21 cellular contexts compared by ENCODE assay signal in the genomic region with DNA sequence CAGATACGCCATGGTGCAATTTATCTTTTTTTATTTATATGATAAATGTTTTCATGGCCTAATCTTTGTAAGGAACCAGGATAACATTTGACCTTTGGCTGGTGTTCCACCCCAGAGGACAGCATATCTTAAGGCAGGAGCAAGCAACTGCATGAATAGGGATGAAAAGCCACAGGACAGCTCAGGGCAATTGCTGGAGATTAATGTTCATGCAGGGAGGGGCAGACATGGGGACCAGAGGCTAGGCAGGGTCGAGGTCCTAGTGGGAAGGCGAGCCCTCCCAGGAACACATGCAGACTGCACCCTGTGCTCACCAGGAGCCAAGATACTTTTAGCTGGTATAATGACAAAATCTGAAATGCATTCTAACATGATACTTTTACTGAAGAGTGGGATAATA.
A peak's percentile ranks its signal among the peaks of the same experiment; 100 is the strongest.
DNase-seq lines count a peak whose midpoint lies in the region; ATAC-seq and TF ChIP-seq lines count a peak whose summit lies in the region.
"Had no signal": no experiment of that assay in that cellular context is flagged by ENCODE, and none has a peak within 500 bp of the region (broad histone marks: within the 10 kb centered on the region; RNA-seq: fewer than 3 reads in every experiment).

No MANE protein-coding gene starts in this region.

- H3K4me3 Mint-ChIP-seq in GM23338 = 0 out of 3 replicates have a peak overlapping the region, but pooled peaks have one; percentile 18
- H3K4me3 Mint-ChIP-seq: CD8-positive, alpha-beta memory T cell; IgD-negative memory B cell had no signal

- no peak overlapping the region for H3K23ac ChIP-seq in mesendoderm (ENCODE audit: low read length)

- no peaks in the 10 kb centered on the region for H3K9me3 ChIP-seq in Peyer's patch
- H3K9me3 ChIP-seq in osteoblast (ENCODE audit: low read depth, low read length) = no peaks in the 10 kb centered on the region
- H3K9me3 ChIP-seq: A549, SJSA1 had no signal

- no peak overlapping the region for H3K18ac ChIP-seq in mesendoderm (ENCODE audit: low read length)

- H3K36me3 Mint-ChIP-seq in GM23338 (ENCODE audit: low read depth) = no peaks in the 10 kb centered on the region
- H3K36me3 Mint-ChIP-seq: CD8-positive, alpha-beta memory T cell; IgD-negative memory B cell had no signal

- H3K4me1 Mint-ChIP-seq in GM23338 = peaks cover 26% of the 10 kb centered on the region
- H3K4me1 Mint-ChIP-seq: IgD-negative memory B cell had no signal

- H4K20me1 ChIP-seq in GM23338 (replicated peaks; ENCODE audit: insufficient read depth) = no peaks in the 10 kb centered on the region
- no peaks in the 10 kb centered on the region for H4K20me1 ChIP-seq in osteoblast (ENCODE audit: insufficient read depth, low read length)

- no peak for TF ChIP-seq CTCF in GM23338 (conservative IDR thresholded peaks at IDR 0.05; ENCODE audit: low read depth in 2 of 2)
- no peak for TF ChIP-seq CTCF in Peyer's patch (IDR thresholded peaks at IDR 0.05)
- TF ChIP-seq CTCF in osteoblast (IDR thresholded peaks at IDR 0.05; ENCODE audit: extremely low read depth, low read depth, low read length) = no peak

- peak; percentile 42 for ATAC-seq in GM23338
- no peak for ATAC-seq in GM18907 (IDR thresholded peaks at IDR 0.05; ENCODE audit: unreplicated experiment)
- ATAC-seq in GM21381 (IDR thresholded peaks at IDR 0.05; ENCODE audit: unreplicated experiment) = no peak
- ATAC-seq: A549 had no signal

- no peaks in the 10 kb centered on the region for H3K9me3 Mint-ChIP-seq in GM23338

- no peaks in the 10 kb centered on the region for H3K79me2 ChIP-seq in GM23338 (replicated peaks; ENCODE audit: insufficient read depth)
- H3K79me2 ChIP-seq in mesendoderm (ENCODE audit: control insufficient read depth, insufficient read depth, low read length) = no peaks in the 10 kb centered on the region
- H3K79me2 ChIP-seq in osteoblast (ENCODE audit: insufficient read depth, low read length) = no peaks in the 10 kb centered on the region

- H2AFZ ChIP-seq in GM23338 (0 out of 2 replicates have a peak overlapping the region, but pooled peaks have one; percentile 24), osteoblast (ENCODE audit: low read length) (no peak overlapping the region)

- H2BK120ac ChIP-seq in mesendoderm (ENCODE audit: low read depth, low read length) = no peak overlapping the region

- H3K9me2 ChIP-seq in GM23338 (ENCODE audit: insufficient read depth) = no peaks in the 10 kb centered on the region

- no CpG with 5 or more reads among the region's 3 CpGs for WGBS in mesendoderm (ENCODE audit: extremely low coverage, insufficient coverage, low lambda C conversion rate)

- no peak overlapping the region for H2BK5ac ChIP-seq in mesendoderm (ENCODE audit: low read length)

- H2BK15ac ChIP-seq in mesendoderm (replicated peaks; ENCODE audit: low read depth) = no peak overlapping the region

- no peak for TF ChIP-seq POLR2A in Peyer's patch (IDR thresholded peaks at IDR 0.05)

- H3K27me3 ChIP-seq in GM23338 (ENCODE audit: insufficient read depth) = no peaks in the 10 kb centered on the region
- H3K27me3 ChIP-seq in Peyer's patch = no peaks in the 10 kb centered on the region
- no peaks in the 10 kb centered on the region for H3K27me3 ChIP-seq in mesendoderm (ENCODE audit: insufficient read depth, low read length, poor library complexity)
- peaks cover 6% of the 10 kb centered on the region for H3K27me3 ChIP-seq in osteoblast (ENCODE audit: insufficient read depth, low read length)

- H3K27ac ChIP-seq in GM23338 (ENCODE audit: low read depth) = no peak overlapping the region
- no peak overlapping the region for H3K27ac ChIP-seq in Peyer's patch
- no peak overlapping the region for H3K27ac ChIP-seq in mesendoderm (ENCODE audit: low read depth, low read length)
- no peak overlapping the region for H3K27ac ChIP-seq in osteoblast (ENCODE audit: low read depth, low read length)
- H3K27ac ChIP-seq: A549, HL-60, PC-9, SJSA1 had no signal

- no peak overlapping the region for H2AK5ac ChIP-seq in mesendoderm (ENCODE audit: low read length)

- peak overlapping the region; percentile 64 for H3K4me2 ChIP-seq in GM23338
- H3K4me2 ChIP-seq in mesendoderm (ENCODE audit: low read length) = no peak overlapping the region
- H3K4me2 ChIP-seq in osteoblast (ENCODE audit: insufficient read depth, low read length) = no peak overlapping the region
- H3K4me2 ChIP-seq: A549, PC-9 had no signal

- no peak overlapping the region for H3K4ac ChIP-seq in mesendoderm (ENCODE audit: low read depth, low read length)

- no peak overlapping the region for H3K27ac Mint-ChIP-seq in GM23338
- H3K27ac Mint-ChIP-seq: IgD-negative memory B cell had no signal

- H3K36me3 ChIP-seq in GM23338 (ENCODE audit: insufficient read depth) = no peaks in the 10 kb centered on the region
- H3K36me3 ChIP-seq in Peyer's patch = no peaks in the 10 kb centered on the region
- H3K36me3 ChIP-seq in mesendoderm (ENCODE audit: control insufficient read depth, insufficient read depth, low read length) = no peaks in the 10 kb centered on the region
- H3K36me3 ChIP-seq in osteoblast (ENCODE audit: insufficient read depth, low read length) = no peaks in the 10 kb centered on the region
- H3K36me3 ChIP-seq: SJSA1 had no signal

- DNase-seq in GM23338 (ENCODE audit: low spot score) (no peak), Peyer's patch (peak in 2 of 3 donors; percentile 50 to 55), mesendoderm (peak; percentile 10), osteoblast (ENCODE audit: insufficient read length, low spot score, missing footprints) (peak; percentile 35), SKM-1 (lab: John Stamatoyannopoulos, UW; ENCODE audit: unreplicated experiment) (no peak), NCI-H226 (no peak)
- DNase-seq: C1 segment of cervical spinal cord; CD8-positive, alpha-beta memory T cell; Karpas-422; NCI-H1092; NCI-H146; NCI-H2081; NCI-H2171 treated with DMSO at 0.1 percent for 48 hours; NCI-H748 treated with DMSO at 0.1 percent for 48 hours; PC-9 had no signal

- no peak overlapping the region for H4K5ac ChIP-seq in mesendoderm (ENCODE audit: low read length)

- peak overlapping the region; percentile 34 for H3K4me3 ChIP-seq in GM23338
- H3K4me3 ChIP-seq in Peyer's patch = no peak overlapping the region
- H3K4me3 ChIP-seq in mesendoderm (ENCODE audit: low read length) = no peak overlapping the region
- no peak overlapping the region for H3K4me3 ChIP-seq in osteoblast (ENCODE audit: insufficient read depth, low read length)
- H3K4me3 ChIP-seq: A549, PC-9, SJSA1 had no signal

- peaks cover 7% of the 10 kb centered on the region for H3K27me3 Mint-ChIP-seq in GM23338 (ENCODE audit: insufficient read depth, low read depth, poor library complexity)
- H3K27me3 Mint-ChIP-seq: IgD-negative memory B cell had no signal

- H3K4me1 ChIP-seq in GM23338 (ENCODE audit: insufficient read depth) (peaks cover 26% of the 10 kb centered on the region), Peyer's patch (peaks cover 0 to 27% (median 0%) of the 10 kb centered on the region in 4 donors), mesendoderm (ENCODE audit: control insufficient read depth, low read depth, low read length) (peaks cover 2% of the 10 kb centered on the region), osteoblast (ENCODE audit: insufficient read depth, low read length) (no peaks in the 10 kb centered on the region)
- H3K4me1 ChIP-seq: A549, SJSA1 had no signal

- H3K56ac ChIP-seq in mesendoderm (ENCODE audit: low read length) = peak overlapping the region; percentile 51

- no peak overlapping the region for H3K9ac ChIP-seq in mesendoderm (ENCODE audit: low read length)

- no peaks in the 10 kb centered on the region for H3K79me1 ChIP-seq in mesendoderm (ENCODE audit: low read length)

- H3F3A ChIP-seq in GM23338 (replicated peaks; ENCODE audit: low read depth) = no peaks in the 10 kb centered on the region

- no peak overlapping the region for H4K8ac ChIP-seq in mesendoderm (ENCODE audit: low read depth, low read length)

TF ChIP-seq in GM23338, 12 proteins besides CTCF, POLR2A, EP300 and RAD21:
- TF ChIP-seq, protein P1, sequence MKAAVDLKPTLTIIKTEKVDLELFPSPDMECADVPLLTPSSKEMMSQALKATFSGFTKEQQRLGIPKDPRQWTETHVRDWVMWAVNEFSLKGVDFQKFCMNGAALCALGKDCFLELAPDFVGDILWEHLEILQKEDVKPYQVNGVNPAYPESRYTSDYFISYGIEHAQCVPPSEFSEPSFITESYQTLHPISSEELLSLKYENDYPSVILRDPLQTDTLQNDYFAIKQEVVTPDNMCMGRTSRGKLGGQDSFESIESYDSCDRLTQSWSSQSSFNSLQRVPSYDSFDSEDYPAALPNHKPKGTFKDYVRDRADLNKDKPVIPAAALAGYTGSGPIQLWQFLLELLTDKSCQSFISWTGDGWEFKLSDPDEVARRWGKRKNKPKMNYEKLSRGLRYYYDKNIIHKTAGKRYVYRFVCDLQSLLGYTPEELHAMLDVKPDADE (IDR thresholded peaks at IDR 0.05) = no peak

Comparison
In these comparisons a context has a peak if more than half of its experiments do, and no peak if none do; other contexts are left out.
1. DNase-seq: peak in Peyer's patch (2 of 3), mesendoderm (single experiment) and osteoblast (single experiment); none in GM23338 (single experiment), SKM-1 (single experiment) and NCI-H226 (single experiment).